8 cellular contexts compared by ENCODE assay signal in genomic region chr6:129936329-129937165, GRCh38.
DNase-seq lines count a peak whose midpoint lies in the region; ATAC-seq and TF ChIP-seq lines count a peak whose summit lies in the region.

No MANE protein-coding gene starts in this region.

- no peaks in the 10 kb centered on the region for H3K9me3 Mint-ChIP-seq in immature natural killer cell

- 15 to 17% (median 16%) methylated on average over 7 of the region's 7 CpGs for WGBS in adrenal gland, 4 donors

- peak; percentile 15 to 51 (median 44) for TF ChIP-seq CTCF in adrenal gland (IDR thresholded peaks at IDR 0.05)
- no peak for TF ChIP-seq CTCF in omental fat pad (IDR thresholded peaks at IDR 0.05)

- H3K9me3 ChIP-seq in adrenal gland (replicated peaks in 1 of 3): no peaks in the 10 kb centered on the region

- H3K36me3 Mint-ChIP-seq in immature natural killer cell: no peaks in the 10 kb centered on the region

- intact Hi-C loops in adrenal gland (cut with DNase I): no loop called here

- H3K4me1 ChIP-seq in adrenal gland (replicated peaks in 1 of 2): no peaks in the 10 kb centered on the region

- H3K27me3 Mint-ChIP-seq in immature natural killer cell (ENCODE audit: low read depth in 3 of 3): peaks cover 0 to 6% (median 5%) of the 10 kb centered on the region in 3 donors

- no peaks in the 10 kb centered on the region for H3K4me1 Mint-ChIP-seq in immature natural killer cell

- no peaks in the 10 kb centered on the region for H3K27me3 ChIP-seq in adrenal gland

- no peaks in the 10 kb centered on the region for H3K36me3 ChIP-seq in adrenal gland (replicated peaks in 1 of 2)

- H3K4me3 Mint-ChIP-seq in immature natural killer cell: no peak overlapping the region

- DNase-seq in COR-L47 (lab: John Stamatoyannopoulos, UW) (peak; percentile 33), HK-2 (ENCODE audit: unreplicated experiment) (peak; percentile 45), RPMI8226 (peak; percentile 44), adrenal gland (peak; percentile 27 to 60 (median 40)), immature natural killer cell (peak; percentile 17 to 39 (median 31)), omental fat pad (ENCODE audit: low spot score) (no peak)
- peak; percentile 32 for DNase-seq in stimulated activated CD4-positive, alpha-beta T cell treated with anti-CD3 and anti-CD28 coated beads, Interleukin-4, amount 100 ng/mL, for 1 hour

- no peak for TF ChIP-seq POLR2A in adrenal gland (IDR thresholded peaks at IDR 0.05)

- H3K27ac Mint-ChIP-seq in immature natural killer cell: no peak overlapping the region

- H3K4me3 ChIP-seq in adrenal gland: no peak overlapping the region

- H3K27ac ChIP-seq in adrenal gland: no peak overlapping the region

- ATAC-seq in GM18909 (IDR thresholded peaks at IDR 0.05; ENCODE audit: poor library complexity, unreplicated experiment) (peak; percentile 81), omental fat pad (ENCODE audit: low FRiP score) (no peak)

Comparison
In these comparisons a context has a peak if more than half of its experiments do, and no peak if none do; other contexts are left out.
1. CTCF ChIP-seq: peak in adrenal gland (6 of 6); none in omental fat pad (0 of 3).